ENCODE assay signal across 11 cellular contexts in genomic region chr11:35529971-35530495, GRCh38. TPM values are rescaled to one million over a fixed set of nuclear protein-coding genes. Genes with fewer than 3 reads are reported as not detected.
DNase-seq lines count a peak whose midpoint lies in the region; ATAC-seq, FAIRE-seq and TF ChIP-seq lines count a peak whose summit lies in the region.
"Had no signal": no experiment of that assay in that cellular context is flagged by ENCODE, and none has a peak within 500 bp of the region (broad histone marks: within the 10 kb centered on the region; RNA-seq: fewer than 3 reads in every experiment).

No MANE protein-coding gene starts in this region.

- no peak overlapping the region for H3K4me3 ChIP-seq in HEK293 (ENCODE audit: low read depth, low read length)
- H3K4me3 ChIP-seq in astrocyte (ENCODE audit: insufficient read depth, low read depth, low read length) = no peak overlapping the region
- H3K4me3 ChIP-seq in right cardiac atrium (ENCODE audit: low read length) = no peak overlapping the region
- no peak overlapping the region for H3K4me3 ChIP-seq in tibial nerve
- no peak overlapping the region for H3K4me3 ChIP-seq in CD8-positive, alpha-beta memory T cell (ENCODE audit: low read length)

- peak; percentile 97 for FAIRE-seq in astrocyte (lab: Jason Lieb, UNC)

- no peaks in the 10 kb centered on the region for H4K20me1 ChIP-seq in astrocyte (ENCODE audit: insufficient read depth, low read length)

- H3K36me3 ChIP-seq in HEK293 (ENCODE audit: control insufficient read depth in 2 of 2, insufficient read depth in 1 of 2, low read length in 2 of 2) = no peaks in the 10 kb centered on the region
- H3K36me3 ChIP-seq in astrocyte (ENCODE audit: insufficient read depth, low read length) = no peaks in the 10 kb centered on the region
- H3K36me3 ChIP-seq in tibial nerve = no peaks in the 10 kb centered on the region
- H3K36me3 ChIP-seq in CD8-positive, alpha-beta memory T cell (ENCODE audit: insufficient read depth, low read length) = no peaks in the 10 kb centered on the region

- CTCF ChIA-PET in HEK293 (lab: Yijun Ruan, JAX) = interaction anchor here (0.6 to 1.4 kb wide), 4 partner anchors 22 to 222 kb away, joined by 3 to 4 read pairs (median 4); partner anchors contain the start of gene SLC1A2
- CTCF ChIA-PET in CD8-positive, alpha-beta memory T cell (lab: Charles Lee) = no interaction called here

- no peaks in the 10 kb centered on the region for H3K36me3 Mint-ChIP-seq in astrocyte (ENCODE audit: low read depth, unreplicated experiment)
- H3K36me3 Mint-ChIP-seq in CD8-positive, alpha-beta memory T cell = no peaks in the 10 kb centered on the region

- peaks cover 4% of the 10 kb centered on the region for H3K9me3 Mint-ChIP-seq in astrocyte (ENCODE audit: unreplicated experiment)
- H3K9me3 Mint-ChIP-seq in CD8-positive, alpha-beta memory T cell = no peaks in the 10 kb centered on the region
- H3K9me3 Mint-ChIP-seq: stimulated activated naive CD8-positive, alpha-beta T cell treated with anti-CD3 and anti-CD28 coated beads, Interleukin-15, amount 100 ng/mL, for 72 hours had no signal

- 51% methylated on average over 2 of the region's 2 CpGs for WGBS in right cardiac atrium
- WGBS in tibial nerve, 2 donors = 28 to 30% methylated on average over 2 of the region's 2 CpGs

- TF ChIP-seq POLR2A in tibial nerve (IDR thresholded peaks at IDR 0.05) = no peak

- H3K27ac Mint-ChIP-seq in astrocyte (ENCODE audit: unreplicated experiment) = peak overlapping the region; percentile 77
- H3K27ac Mint-ChIP-seq in CD8-positive, alpha-beta memory T cell = no peak overlapping the region
- H3K27ac Mint-ChIP-seq: stimulated activated naive CD8-positive, alpha-beta T cell treated with anti-CD3 and anti-CD28 coated beads, Interleukin-15, amount 100 ng/mL, for 72 hours had no signal

- H2AFZ ChIP-seq in astrocyte (ENCODE audit: low read depth, low read length) = no peak overlapping the region

- ATAC-seq in right cardiac atrium = no peak
- no peak for ATAC-seq in GM18907 (IDR thresholded peaks at IDR 0.05; ENCODE audit: unreplicated experiment)
- ATAC-seq: stimulated activated naive CD8-positive, alpha-beta T cell treated with anti-CD3 and anti-CD28 coated beads, Interleukin-15, amount 100 ng/mL, for 72 hours had no signal

- H3K9ac ChIP-seq in astrocyte (ENCODE audit: low read length) = peak overlapping the region; percentile 55

- no peaks in the 10 kb centered on the region for H3K79me2 ChIP-seq in astrocyte (ENCODE audit: insufficient read depth, low read length)

- TF ChIP-seq EP300 in tibial nerve (IDR thresholded peaks at IDR 0.05) = peak in 1 of 2 donors; percentile 27

- no peak overlapping the region for H3K27ac ChIP-seq in HEK293 (ENCODE audit: extremely low read depth, low read depth, low read length)
- H3K27ac ChIP-seq in astrocyte (ENCODE audit: low read depth, low read length) = peak overlapping the region; percentile 80
- H3K27ac ChIP-seq in right cardiac atrium (ENCODE audit: low read length) = no peak overlapping the region
- H3K27ac ChIP-seq in tibial nerve = peak overlapping the region in 1 of 4 donors; percentile 11
- H3K27ac ChIP-seq in CD8-positive, alpha-beta memory T cell (ENCODE audit: low read depth, low read length) = no peak overlapping the region

- DNase-seq in astrocyte (ENCODE audit: low read depth) (peak; percentile 98), right cardiac atrium (peak in 2 of 3 donors; percentile 31 to 52), tibial nerve (ENCODE audit: low spot score in 2 of 2) (peak; percentile 46 to 55), DMS153 treated with DMSO at 0.1 percent for 48 hours (lab: John Stamatoyannopoulos, UW; ENCODE audit: unreplicated experiment) (no peak)
- DNase-seq in stimulated activated CD4-positive, alpha-beta T cell treated with anti-CD3 and anti-CD28 coated beads, Interleukin-15, amount 100 ng/mL, for 24 hours = no peak
- no peak for DNase-seq in CD8-positive, alpha-beta memory T cell
- DNase-seq: DMS79 treated with DMSO at 0.1 percent for 48 hours; foreskin melanocyte; stimulated activated naive CD8-positive, alpha-beta T cell treated with anti-CD3 and anti-CD28 coated beads, Interleukin-15, amount 100 ng/mL, for 72 hours had no signal

- H3K4me1 ChIP-seq in HEK293 (ENCODE audit: control insufficient read depth, insufficient read depth, low read length) = no peaks in the 10 kb centered on the region
- H3K4me1 ChIP-seq in astrocyte (ENCODE audit: insufficient read depth, low read length) = peaks cover 33% of the 10 kb centered on the region
- no peaks in the 10 kb centered on the region for H3K4me1 ChIP-seq in right cardiac atrium (ENCODE audit: control insufficient read depth, insufficient read depth, low read length)
- peaks cover 0 to 29% (median 4%) of the 10 kb centered on the region in 4 donors for H3K4me1 ChIP-seq in tibial nerve
- H3K4me1 ChIP-seq in CD8-positive, alpha-beta memory T cell (ENCODE audit: insufficient read depth, low read length) = no peaks in the 10 kb centered on the region

- TF ChIP-seq CTCF in HEK293 (tag by site-specific recombination; IDR thresholded peaks at IDR 0.05) (no peak), astrocyte (IDR thresholded peaks at IDR 0.05; ENCODE audit: insufficient read depth, low read depth, low read length) (no peak), tibial nerve (IDR thresholded peaks at IDR 0.05) (no peak)

- H3K27me3 ChIP-seq in astrocyte (ENCODE audit: insufficient read depth, low read length) = no peaks in the 10 kb centered on the region
- H3K27me3 ChIP-seq in right cardiac atrium (ENCODE audit: control insufficient read depth, insufficient read depth) = no peaks in the 10 kb centered on the region
- H3K27me3 ChIP-seq in tibial nerve = peaks cover 0 to 13% of the 10 kb centered on the region in 2 donors
- peaks cover 8% of the 10 kb centered on the region for H3K27me3 ChIP-seq in CD8-positive, alpha-beta memory T cell (ENCODE audit: insufficient read depth, low read length, poor library complexity, severe bottlenecking)

- H3K9me3 ChIP-seq in HEK293 (ENCODE audit: control insufficient read depth, insufficient read depth, low read depth, low read length) (no peaks in the 10 kb centered on the region), astrocyte (ENCODE audit: insufficient read depth, low read depth, low read length) (no peaks in the 10 kb centered on the region), right cardiac atrium (ENCODE audit: control insufficient read depth, low read length) (no peaks in the 10 kb centered on the region), tibial nerve (no peaks in the 10 kb centered on the region)
- no peaks in the 10 kb centered on the region for H3K9me3 ChIP-seq in CD8-positive, alpha-beta memory T cell (ENCODE audit: low read length)

- H3K4me2 ChIP-seq in astrocyte (ENCODE audit: low read length) = peak overlapping the region; percentile 53

- intact Hi-C loops in right cardiac atrium (cut with DNase I) = no loop called here

- H3K27me3 Mint-ChIP-seq in astrocyte (ENCODE audit: low read depth, unreplicated experiment) = peaks cover 10% of the 10 kb centered on the region
- H3K27me3 Mint-ChIP-seq in CD8-positive, alpha-beta memory T cell = peaks cover 43 to 51% of the 10 kb centered on the region in 2 donors

- H3K4me3 Mint-ChIP-seq in astrocyte (ENCODE audit: unreplicated experiment) = peak overlapping the region; percentile 12
- no peak overlapping the region for H3K4me3 Mint-ChIP-seq in CD8-positive, alpha-beta memory T cell
- H3K4me3 Mint-ChIP-seq: stimulated activated naive CD8-positive, alpha-beta T cell treated with anti-CD3 and anti-CD28 coated beads, Interleukin-15, amount 100 ng/mL, for 72 hours had no signal

- peaks cover 26% of the 10 kb centered on the region for H3K4me1 Mint-ChIP-seq in astrocyte (ENCODE audit: low read depth, unreplicated experiment)
- H3K4me1 Mint-ChIP-seq in CD8-positive, alpha-beta memory T cell = peaks cover 2 to 4% (median 4%) of the 10 kb centered on the region in 3 donors

- POLR2A ChIA-PET in HEK293 (lab: Yijun Ruan, JAX) = no interaction called here
- POLR2A ChIA-PET in CD8-positive, alpha-beta memory T cell (lab: Charles Lee) = no interaction called here

TF ChIP-seq in HEK293, 187 proteins besides CTCF, POLR2A, EP300 and RAD21:
- no peak for TF ChIP-seq ZFP37 (tag by site-specific recombination; IDR thresholded peaks at IDR 0.05)
- no peak for TF ChIP-seq ZBTB1 (tag by site-specific recombination; IDR thresholded peaks at IDR 0.05)
- no peak for TF ChIP-seq IKZF3 (tag by site-specific recombination; IDR thresholded peaks at IDR 0.05)
- no peak for TF ChIP-seq ZNF274 (IDR thresholded peaks at IDR 0.05; ENCODE audit: low read length)
- TF ChIP-seq ZNF274 (tag by site-specific recombination; IDR thresholded peaks at IDR 0.05; ENCODE audit: borderline replicate concordance) = no peak
- no peak for TF ChIP-seq KLF10 (tag by site-specific recombination; IDR thresholded peaks at IDR 0.05)
- TF ChIP-seq ZNF600 (tag by site-specific recombination; IDR thresholded peaks at IDR 0.05) = no peak
- no peak for TF ChIP-seq ZNF580 (tag by site-specific recombination; IDR thresholded peaks at IDR 0.05)
- peak; percentile 8; the same call in 1 of the 2 replicates for TF ChIP-seq GLIS1 (tag by site-specific recombination; IDR thresholded peaks at IDR 0.05)

RNA-seq across cellular contexts. Expression of gene PAMR1, which starts 4.6 kb away (rescaled TPM):
- 12.6 and 18.0 TPM in 2 replicates for total RNA-seq in astrocyte
- 10 to 100 TPM in 1 of 4 donors, 1 to 10 TPM in 3; 6.8 to 23.6 (median 8.9) TPM for total RNA-seq in right cardiac atrium
- 5.7 TPM for polyA plus RNA-seq in right cardiac atrium
- 10 to 100 TPM in 1 of 4 donors, 1 to 10 TPM in 3; 6.9 to 10.8 (median 7.7) TPM for total RNA-seq in tibial nerve
- total RNA-seq in CD8-positive, alpha-beta memory T cell = not detected
- polyA plus RNA-seq in CD8-positive, alpha-beta memory T cell = not detected

Comparison
In these comparisons a context has a peak if more than half of its experiments do, and no peak if none do; other contexts are left out.
1. DNase-seq: peak in astrocyte (single experiment), right cardiac atrium (2 of 3) and tibial nerve (2 of 2); none in stimulated activated CD4-positive, alpha-beta T cell treated with anti-CD3 and anti-CD28 coated beads, Interleukin-15, amount 100 ng/mL, for 24 hours (single experiment), CD8-positive, alpha-beta memory T cell (0 of 5) and DMS153 treated with DMSO at 0.1 percent for 48 hours (single experiment).
2. RNA of gene PAMR1, which starts 4.6 kb away (total RNA-seq): 12.6 to 18.0 TPM in astrocyte, 6.8 to 23.6 TPM in right cardiac atrium and 6.9 to 10.8 TPM in tibial nerve; not detected in CD8-positive, alpha-beta memory T cell; every median in the first group is over 4 times any median in the second.